1 cellular context compared by ENCODE assay signal in the genomic region with DNA sequence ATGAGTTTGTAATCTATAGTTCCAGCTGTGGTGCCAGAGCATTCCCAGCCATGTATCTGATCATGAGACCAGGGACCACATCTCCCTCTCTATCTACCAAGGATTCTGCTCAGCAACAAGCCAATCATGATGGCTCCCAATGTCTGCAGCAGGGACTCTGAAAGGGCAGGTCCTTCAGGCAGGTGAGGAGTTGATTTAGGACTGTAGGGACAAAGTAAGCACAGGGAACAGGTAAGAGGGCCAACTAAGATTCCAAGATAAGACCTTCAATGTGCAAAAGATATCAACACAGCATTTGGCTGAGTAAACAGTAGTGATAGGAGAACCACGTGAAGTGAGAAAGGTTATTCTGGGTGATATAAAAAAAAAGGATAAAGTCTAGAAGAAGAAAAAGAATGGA.
TF ChIP-seq lines count a peak whose summit lies in the region.

No MANE protein-coding gene starts in this region.

TF ChIP-seq in HepG2, 621 proteins besides CTCF, POLR2A, EP300 and RAD21:
- TF ChIP-seq NCOA2 (CRISPR knock-in tag; IDR thresholded peaks at IDR 0.05) (no peak), SIN3B (IDR thresholded peaks at IDR 0.05; ENCODE audit: low read length) (no peak), HDAC1 (CRISPR knock-in tag; IDR thresholded peaks at IDR 0.05) (no peak), ZNF766 (CRISPR knock-in tag; IDR thresholded peaks at IDR 0.05; ENCODE audit: borderline replicate concordance) (no peak), SIX1 (CRISPR knock-in tag; IDR thresholded peaks at IDR 0.05; ENCODE audit: borderline replicate concordance) (no peak)
